16 cellular contexts compared by ENCODE assay signal in genomic region chr17:56894859-56895455, GRCh38.
"Had no signal": no experiment of that assay in that cellular context is flagged by ENCODE, and none has a peak within 500 bp of the region (broad histone marks: within the 10 kb centered on the region; RNA-seq: fewer than 3 reads in every experiment).

No MANE protein-coding gene starts in this region.

- H3K9me3 ChIP-seq: colonic mucosa, esophagus squamous epithelium, right atrium auricular region, tibial nerve, vagina had no signal

- H3K27me3 ChIP-seq: colonic mucosa, esophagus squamous epithelium, hepatocyte, right atrium auricular region, tibial nerve, vagina had no signal

- H3K4me2 ChIP-seq: hepatocyte had no signal

- FAIRE-seq: kidney, small intestine, TTC549 had no signal

- H3K27ac ChIP-seq: colonic mucosa, esophagus squamous epithelium, hepatocyte, right atrium auricular region, tibial nerve, vagina had no signal

- DNase-seq: activated CD4-positive, alpha-beta T cell treated with anti-CD3 and anti-CD28 coated beads, Interleukin-2, amount 10 ng/mL, durations not matched to agents 24 days and 14 days; activated CD4-positive, CD25-positive, alpha-beta regulatory T cell; activated effector memory CD4-positive, alpha-beta T cell treated with Interleukin-2 at 50 U/mL for 16 hours; colonic mucosa; esophagus squamous epithelium; kidney; mesendoderm; natural killer cell; occipital lobe; small intestine had no signal

- H3K4me1 Mint-ChIP-seq: activated naive CD4-positive, alpha-beta T cell treated with anti-CD3 and anti-CD28 coated beads, Interleukin-2, amount 50 U/mL, for 24 hours had no signal

- H3K4me3 Mint-ChIP-seq: activated CD4-positive, alpha-beta T cell treated with anti-CD3 and anti-CD28 coated beads, Interleukin-2, amount 10 ng/mL, durations not matched to agents 24 days and 14 days; activated naive CD4-positive, alpha-beta T cell treated with anti-CD3 and anti-CD28 coated beads, Interleukin-2, amount 50 U/mL, for 24 hours; natural killer cell had no signal

- ATAC-seq: natural killer cell had no signal

- H2AFZ ChIP-seq: hepatocyte had no signal

- H3K27ac Mint-ChIP-seq: activated CD4-positive, alpha-beta T cell treated with anti-CD3 and anti-CD28 coated beads, Interleukin-2, amount 10 ng/mL, durations not matched to agents 24 days and 14 days; activated naive CD4-positive, alpha-beta T cell treated with anti-CD3 and anti-CD28 coated beads, Interleukin-2, amount 50 U/mL, for 24 hours had no signal

- H3K4me3 ChIP-seq: colonic mucosa, esophagus squamous epithelium, hepatocyte, right atrium auricular region, tibial nerve, vagina had no signal

- H3K27me3 Mint-ChIP-seq: activated CD4-positive, alpha-beta T cell treated with anti-CD3 and anti-CD28 coated beads, Interleukin-2, amount 10 ng/mL, durations not matched to agents 24 days and 14 days; activated naive CD4-positive, alpha-beta T cell treated with anti-CD3 and anti-CD28 coated beads, Interleukin-2, amount 50 U/mL, for 24 hours had no signal

- H3K4me1 ChIP-seq: colonic mucosa, right atrium auricular region, tibial nerve had no signal

- H3K79me2 ChIP-seq: hepatocyte had no signal

- H3K9me3 Mint-ChIP-seq: activated CD4-positive, alpha-beta T cell treated with anti-CD3 and anti-CD28 coated beads, Interleukin-2, amount 10 ng/mL, durations not matched to agents 24 days and 14 days; activated naive CD4-positive, alpha-beta T cell treated with anti-CD3 and anti-CD28 coated beads, Interleukin-2, amount 50 U/mL, for 24 hours; natural killer cell had no signal
